Comparison of ENCODE assay signal across 14 cellular contexts in genomic region chr2:128362889-128363228, GRCh38. TPM values are rescaled to one million over a fixed set of nuclear protein-coding genes. Genes with fewer than 3 reads are reported as not detected.
DNase-seq lines count a peak whose midpoint lies in the region; ATAC-seq, FAIRE-seq and TF ChIP-seq lines count a peak whose summit lies in the region.
"Had no signal": no experiment of that assay in that cellular context is flagged by ENCODE, and none has a peak within 500 bp of the region (broad histone marks: within the 10 kb centered on the region; RNA-seq: fewer than 3 reads in every experiment).

No MANE protein-coding gene starts in this region.

- DNase-seq in A673 (ENCODE audit: low spot score) (peak; percentile 57), HTR-8/SVneo (ENCODE audit: insufficient read length, low spot score) (peak; percentile 89), coronary artery (ENCODE audit: low spot score) (peak; percentile 78), mesenteric fat pad (ENCODE audit: low spot score) (peak; percentile 85), CD1c-positive myeloid dendritic cell (ENCODE audit: extremely low spot score) (no peak)
- no peak for DNase-seq in stimulated activated CD4-positive, alpha-beta T cell treated with anti-CD3 and anti-CD28 coated beads, Interleukin-4, amount 100 ng/mL, for 4 hours
- DNase-seq in activated naive CD8-positive, alpha-beta T cell treated with anti-CD3 and anti-CD28 coated beads, Interleukin-2, amount 50 U/mL, for 24 hours: no peak
- DNase-seq: activated CD8-positive, alpha-beta memory T cell treated with anti-CD3 and anti-CD28 coated beads for 24 hours; C1 segment of cervical spinal cord; MM.1S; stimulated activated CD4-positive, alpha-beta T cell treated with anti-CD3 and anti-CD28 coated beads, Interleukin-1b, Interleukin-23, amount 100 ng/mL, for 48 hours had no signal

- no peak for TF ChIP-seq CTCF in A673 (conservative IDR thresholded peaks at IDR 0.05; ENCODE audit: low read depth, low read length)
- no peak for TF ChIP-seq CTCF in coronary artery (IDR thresholded peaks at IDR 0.05)

- H3K4me1 ChIP-seq in A673 (ENCODE audit: insufficient read depth, low read length, poor library complexity, severe bottlenecking): peaks cover 12% of the 10 kb centered on the region

- no peak for ATAC-seq in GM21515 (IDR thresholded peaks at IDR 0.05; ENCODE audit: unreplicated experiment)
- ATAC-seq in activated naive CD8-positive, alpha-beta T cell treated with anti-CD3 and anti-CD28 coated beads, Interleukin-2, amount 50 U/mL, for 24 hours: no peak

- FAIRE-seq in HTR-8/SVneo (lab: Jason Lieb, UNC): no peak

- H3K4me3 ChIP-seq in A673 (ENCODE audit: low read depth, low read length, poor library complexity, severe bottlenecking): no peak overlapping the region
- no peak overlapping the region for H3K4me3 ChIP-seq in coronary artery
- H3K4me3 ChIP-seq: PC-9 had no signal

- no peak overlapping the region for H3K4me3 Mint-ChIP-seq in activated naive CD8-positive, alpha-beta T cell treated with anti-CD3 and anti-CD28 coated beads, Interleukin-2, amount 50 U/mL, for 24 hours
- H3K4me3 Mint-ChIP-seq: dendritic cell treated with granulocyte-macrophage colony-stimulating factor and Interleukin-4, amounts not matched to agents 40 ng/mL and 50 ng/mL, for 4 days had no signal

- H3K27me3 Mint-ChIP-seq in activated naive CD8-positive, alpha-beta T cell treated with anti-CD3 and anti-CD28 coated beads, Interleukin-2, amount 50 U/mL, for 24 hours: no peaks in the 10 kb centered on the region

- H3K27ac ChIP-seq in A673 (ENCODE audit: low read depth, low read length, poor library complexity, severe bottlenecking): no peak overlapping the region
- H3K27ac ChIP-seq in coronary artery: peak overlapping the region; percentile 6 to 86
- H3K27ac ChIP-seq: PC-9 had no signal

- POLR2A ChIA-PET in A673 (lab: Charles Lee; ENCODE audit: low non-redundant PET): interaction anchor here (0.7 kb wide), 1 partner anchor 1313 kb away, joined by 3 read pairs; no protein-coding TSS in a partner anchor

- no peaks in the 10 kb centered on the region for H3K36me3 ChIP-seq in A673 (ENCODE audit: insufficient read depth, low read length, poor library complexity, severe bottlenecking)

- H3K36me3 Mint-ChIP-seq in activated naive CD8-positive, alpha-beta T cell treated with anti-CD3 and anti-CD28 coated beads, Interleukin-2, amount 50 U/mL, for 24 hours (ENCODE audit: low read depth): no peaks in the 10 kb centered on the region

- CTCF ChIA-PET in A673 (lab: Charles Lee): interaction anchor here (0.5 to 0.7 kb wide), 2 partner anchors 43 to 63 kb away, joined by 3 to 12 read pairs; no protein-coding TSS in a partner anchor

- BruUV-seq in A673 (replicated peaks; lab: Mats Ljungman, UMichigan): no TSS peak

- no peaks in the 10 kb centered on the region for H3K9me3 ChIP-seq in A673 (ENCODE audit: low read depth, low read length, poor library complexity, severe bottlenecking)

- H3K27me3 ChIP-seq in A673 (replicated peaks; ENCODE audit: insufficient read depth, low read depth, low read length, poor library complexity): no peaks in the 10 kb centered on the region

- no peak overlapping the region for H3K27ac Mint-ChIP-seq in activated naive CD8-positive, alpha-beta T cell treated with anti-CD3 and anti-CD28 coated beads, Interleukin-2, amount 50 U/mL, for 24 hours
- H3K27ac Mint-ChIP-seq: dendritic cell treated with granulocyte-macrophage colony-stimulating factor and Interleukin-4, amounts not matched to agents 40 ng/mL and 50 ng/mL, for 4 days had no signal

- H3K9me3 Mint-ChIP-seq in activated naive CD8-positive, alpha-beta T cell treated with anti-CD3 and anti-CD28 coated beads, Interleukin-2, amount 50 U/mL, for 24 hours: no peaks in the 10 kb centered on the region
- H3K9me3 Mint-ChIP-seq: dendritic cell treated with granulocyte-macrophage colony-stimulating factor and Interleukin-4, amounts not matched to agents 40 ng/mL and 50 ng/mL, for 4 days had no signal

- no peaks in the 10 kb centered on the region for H3K4me1 Mint-ChIP-seq in activated naive CD8-positive, alpha-beta T cell treated with anti-CD3 and anti-CD28 coated beads, Interleukin-2, amount 50 U/mL, for 24 hours

- intact Hi-C loops in A673 (cut with micrococcal nuclease; ENCODE audit: unreplicated experiment): no loop called here

RNA-seq across cellular contexts. Expression of gene HS6ST1, which starts 44.2 kb away (rescaled TPM):
- total RNA-seq in A673 (2021) (56.7 and 63.3 TPM in 2 replicates), mesenteric fat pad (38.4 TPM)

Comparison
In these comparisons a context has a peak if more than half of its experiments do, and no peak if none do; other contexts are left out.
1. DNase-seq: peak in A673 (single experiment), HTR-8/SVneo (single experiment), coronary artery (single experiment) and mesenteric fat pad (single experiment); none in stimulated activated CD4-positive, alpha-beta T cell treated with anti-CD3 and anti-CD28 coated beads, Interleukin-4, amount 100 ng/mL, for 4 hours (0 of 2), activated naive CD8-positive, alpha-beta T cell treated with anti-CD3 and anti-CD28 coated beads, Interleukin-2, amount 50 U/mL, for 24 hours (single experiment) and CD1c-positive myeloid dendritic cell (single experiment).